Comparison of ENCODE assay signal across 8 cellular contexts in genomic region chr17:80008383-80008840, GRCh38. TPM values are rescaled to one million over a fixed set of nuclear protein-coding genes. Genes with fewer than 3 reads are reported as not detected.
DNase-seq lines count a peak whose midpoint lies in the region; ATAC-seq, FAIRE-seq and TF ChIP-seq lines count a peak whose summit lies in the region.

No MANE protein-coding gene starts in this region.

- CTCF ChIA-PET in endothelial cell of umbilical vein (lab: Charles Lee) = interaction anchor here (0.7 to 7.2 kb wide), 39 partner anchors 9 to 267 kb away, joined by 3 to 70 read pairs (median 5); partner anchors contain the start of genes CBX8 and GAA

- ATAC-seq in naive B cell (ENCODE audit: low read depth in 2 of 2) (peak; percentile 81 to 83), HG03139 (IDR thresholded peaks at IDR 0.05; ENCODE audit: unreplicated experiment) (no peak)
- peak; percentile 75 for ATAC-seq in stimulated activated memory B cell treated with anti-CD40 and anti-IgM and Interleukin-4, amounts not matched to agents 10 μg/mL and 1 μg/mL and 100 μg/mL, for 72 hours

- no TSS peak for BruUV-seq in endothelial cell of umbilical vein (replicated peaks; lab: Mats Ljungman, UMichigan)

- H3K36me3 ChIP-seq in OCI-LY1 (ENCODE audit: insufficient read depth, low read length) = no peaks in the 10 kb centered on the region
- peaks cover 2 to 29% of the 10 kb centered on the region in 2 experiments for H3K36me3 ChIP-seq in endothelial cell of umbilical vein (ENCODE audit: control insufficient read depth in 2 of 2, extremely low read depth in 1 of 2, insufficient read depth in 2 of 2, low read length in 2 of 2)

- dilution Hi-C loops in endothelial cell of umbilical vein (cut with MboI; ENCODE audit: extremely low pct_ligation_motif_present, low sequenced_read_pairs) = no loop called here

- H3K79me2 ChIP-seq in OCI-LY1 (ENCODE audit: insufficient read depth, low read length) = no peaks in the 10 kb centered on the region
- H3K79me2 ChIP-seq in endothelial cell of umbilical vein (ENCODE audit: control insufficient read depth, insufficient read depth, low read length) = no peaks in the 10 kb centered on the region

- no peak overlapping the region for H2AFZ ChIP-seq in OCI-LY1 (ENCODE audit: low read length)
- H2AFZ ChIP-seq in endothelial cell of umbilical vein (ENCODE audit: low read depth, low read length) = no peak overlapping the region

- H3K9ac ChIP-seq in OCI-LY1 (ENCODE audit: low read length) (no peak overlapping the region), endothelial cell of umbilical vein (replicated peaks; ENCODE audit: extremely low read depth, insufficient read depth, low read length) (no peak overlapping the region)

- H3K27me3 ChIP-seq in OCI-LY1 (ENCODE audit: insufficient read depth, low read length) (peaks cover 9% of the 10 kb centered on the region), endothelial cell of umbilical vein (ENCODE audit: control insufficient read depth in 2 of 2, insufficient read depth in 2 of 2, low read length in 2 of 2) (no peaks in the 10 kb centered on the region)

- H3K4me3 ChIP-seq in OCI-LY1 (ENCODE audit: low read depth, low read length, poor library complexity, severe bottlenecking) = no peak overlapping the region
- H3K4me3 ChIP-seq in endothelial cell of umbilical vein (replicated peaks in 1 of 3; ENCODE audit: insufficient read depth in 1 of 3, low read depth in 1 of 3, low read length in 3 of 3) = no peak overlapping the region

- intact Hi-C loops in endothelial cell of umbilical vein (cut with micrococcal nuclease) = loop anchor here (1.0 to 5.0 kb wide), 3 partner anchors 27 to 114 kb away; partner anchors contain the start of gene TBC1D16

- FAIRE-seq in endothelial cell of umbilical vein (lab: Jason Lieb, UNC) = peak; percentile 81

- POLR2A ChIA-PET in endothelial cell of umbilical vein (lab: Charles Lee) = no interaction called here

- H3K4me1 ChIP-seq in OCI-LY1 (ENCODE audit: insufficient read depth, low read length, severe bottlenecking) (no peaks in the 10 kb centered on the region), endothelial cell of umbilical vein (ENCODE audit: control insufficient read depth, extremely low read depth, insufficient read depth, low read length) (no peaks in the 10 kb centered on the region)

- peaks cover 0 to 6% (median 0%) of the 10 kb centered on the region in 3 donors for H3K27me3 Mint-ChIP-seq in naive B cell
- H3K27me3 Mint-ChIP-seq in stimulated activated memory B cell treated with anti-CD40 and anti-IgM and Interleukin-4, amounts not matched to agents 10 μg/mL and 1 μg/mL and 100 μg/mL, for 72 hours = no peaks in the 10 kb centered on the region

- no peaks in the 10 kb centered on the region for H4K20me1 ChIP-seq in OCI-LY1 (ENCODE audit: insufficient read depth, low read length)
- H4K20me1 ChIP-seq in endothelial cell of umbilical vein (replicated peaks; ENCODE audit: control insufficient read depth, extremely low read depth, insufficient read depth, low read length) = no peaks in the 10 kb centered on the region

- H3K27ac Mint-ChIP-seq in naive B cell = peak overlapping the region in 1 of 6 donors; percentile 3
- H3K27ac Mint-ChIP-seq in stimulated activated memory B cell treated with anti-CD40 and anti-IgM and Interleukin-4, amounts not matched to agents 10 μg/mL and 1 μg/mL and 100 μg/mL, for 72 hours = no peak overlapping the region

- H3K9me1 ChIP-seq in endothelial cell of umbilical vein (replicated peaks; ENCODE audit: control insufficient read depth, extremely low read depth, insufficient read depth, low read length) = no peaks in the 10 kb centered on the region

- H3K4me3 Mint-ChIP-seq in naive B cell = peak overlapping the region in 1 of 8 donors; percentile 41
- no peak overlapping the region for H3K4me3 Mint-ChIP-seq in stimulated activated memory B cell treated with anti-CD40 and anti-IgM and Interleukin-4, amounts not matched to agents 10 μg/mL and 1 μg/mL and 100 μg/mL, for 72 hours

- peak; percentile 90 for TF ChIP-seq CTCF in OCI-LY1 (IDR thresholded peaks at IDR 0.05; ENCODE audit: low read length)
- TF ChIP-seq CTCF in endothelial cell of umbilical vein (IDR thresholded peaks at IDR 0.05; ENCODE audit: extremely low read depth in 1 of 2, insufficient read depth in 1 of 2, low read depth in 1 of 2, low read length in 2 of 2) = peak; percentile 97 to 99

- no peak for TF ChIP-seq POLR2A in endothelial cell of umbilical vein (IDR thresholded peaks at IDR 0.05; ENCODE audit: low read depth, low read length)

- no peaks in the 10 kb centered on the region for H3K9me3 Mint-ChIP-seq in naive B cell
- no peaks in the 10 kb centered on the region for H3K9me3 Mint-ChIP-seq in stimulated activated memory B cell treated with anti-CD40 and anti-IgM and Interleukin-4, amounts not matched to agents 10 μg/mL and 1 μg/mL and 100 μg/mL, for 72 hours

- H3F3A ChIP-seq in OCI-LY1 (ENCODE audit: insufficient read depth, low read length) = no peaks in the 10 kb centered on the region

- H3K9me2 ChIP-seq in OCI-LY1 (ENCODE audit: low read depth, low read length) = no peaks in the 10 kb centered on the region

- no peak overlapping the region for H3K4me2 ChIP-seq in OCI-LY1 (ENCODE audit: low read length)
- no peak overlapping the region for H3K4me2 ChIP-seq in endothelial cell of umbilical vein (ENCODE audit: insufficient read depth, low read length)

- H3K4me1 Mint-ChIP-seq in naive B cell = peaks cover 8 to 13% (median 11%) of the 10 kb centered on the region in 3 donors
- H3K4me1 Mint-ChIP-seq in stimulated activated memory B cell treated with anti-CD40 and anti-IgM and Interleukin-4, amounts not matched to agents 10 μg/mL and 1 μg/mL and 100 μg/mL, for 72 hours = peaks cover 15% of the 10 kb centered on the region

- no peaks in the 10 kb centered on the region for H3K9me3 ChIP-seq in OCI-LY1 (ENCODE audit: low read length)
- H3K9me3 ChIP-seq in endothelial cell of umbilical vein (replicated peaks; ENCODE audit: control insufficient read depth, insufficient read depth, low read length) = no peaks in the 10 kb centered on the region

- H3K36me3 Mint-ChIP-seq in naive B cell = no peaks in the 10 kb centered on the region
- H3K36me3 Mint-ChIP-seq in stimulated activated memory B cell treated with anti-CD40 and anti-IgM and Interleukin-4, amounts not matched to agents 10 μg/mL and 1 μg/mL and 100 μg/mL, for 72 hours = no peaks in the 10 kb centered on the region

- DNase-seq in COLO668 (lab: John Stamatoyannopoulos, UW; ENCODE audit: unreplicated experiment) = peak; percentile 88
- peak; percentile 97 for DNase-seq in HuH-7 (ENCODE audit: low spot score)
- DNase-seq in activated CD8-positive, alpha-beta memory T cell treated with anti-CD3 and anti-CD28 coated beads, Interleukin-2, amount 50 U/mL, for 24 hours (ENCODE audit: extremely low read depth) = peak; percentile 49
- DNase-seq in endothelial cell of umbilical vein (ENCODE audit: low read depth, low spot score) = peak; percentile 54
- peak; percentile 64 for DNase-seq in naive B cell

- H3K27ac ChIP-seq in OCI-LY1 (ENCODE audit: low read depth, low read length, poor library complexity, severe bottlenecking) (no peak overlapping the region), endothelial cell of umbilical vein (ENCODE audit: insufficient read depth, low read depth, low read length) (no peak overlapping the region)

TF ChIP-seq in endothelial cell of umbilical vein, 7 proteins besides CTCF, POLR2A, EP300 and RAD21:
- no peak for TF ChIP-seq GATA2 (IDR thresholded peaks at IDR 0.05; ENCODE audit: insufficient read depth, insufficient read length, low read depth, low read length)
- no peak for TF ChIP-seq EZH2 (IDR thresholded peaks at IDR 0.05; ENCODE audit: borderline replicate concordance, low read depth, low read length, severe bottlenecking)
- peak; percentile 32 for TF ChIP-seq POLR2AphosphoS5 (IDR thresholded peaks at IDR 0.05; ENCODE audit: insufficient read depth, low read depth, low read length)
- TF ChIP-seq MYC (IDR thresholded peaks at IDR 0.05; ENCODE audit: low read depth, low read length) = no peak
- TF ChIP-seq JUN (IDR thresholded peaks at IDR 0.05; ENCODE audit: borderline replicate concordance, insufficient read depth, insufficient read length, low read depth) = no peak
- no peak for TF ChIP-seq MAX (IDR thresholded peaks at IDR 0.05; ENCODE audit: insufficient read depth, insufficient read length)
- TF ChIP-seq FOS (IDR thresholded peaks at IDR 0.05; ENCODE audit: borderline replicate concordance, insufficient read depth, low read length) = no peak

RNA-seq across cellular contexts. Expression of gene TBC1D16, which starts 27.3 kb away (rescaled TPM):
- total RNA-seq in endothelial cell of umbilical vein = 48.6 and 50.9 TPM in 2 replicates
- 11.8 and 12.9 TPM in 2 replicates for polyA plus RNA-seq in endothelial cell of umbilical vein
- 17.0 and 18.8 TPM in 2 replicates for polyA plus RNA-seq in endothelial cell of umbilical vein (2011; cell fraction: cytosol; rRNA removed)
- 27.8 and 33.2 TPM in 2 replicates for polyA plus RNA-seq in endothelial cell of umbilical vein (2011; cell fraction: nucleus; rRNA removed)
- 42.3 and 56.7 TPM in 2 replicates for polyA plus RNA-seq in endothelial cell of umbilical vein (2012)
- 39.8 and 45.3 TPM in 2 replicates for polyA minus RNA-seq in endothelial cell of umbilical vein
- polyA minus RNA-seq in endothelial cell of umbilical vein (2011; cell fraction: cytosol; rRNA and poly(A)+ RNA removed) = 3.7 TPM
- 20.3 and 27.9 TPM in 2 replicates for polyA minus RNA-seq in endothelial cell of umbilical vein (2011; cell fraction: nucleus; rRNA and poly(A)+ RNA removed)
- 1 to 10 TPM in 3 of 6 donors, under 1 TPM in 2, not detected in 1; 0.31 to 2.6 (median 1.4) TPM for polyA plus RNA-seq in naive B cell (ENCODE audit: low read depth in 6 of 6)

RNA-seq across cellular contexts. Expression of gene CCDC40, which starts 28.0 kb away (rescaled TPM):
- total RNA-seq in endothelial cell of umbilical vein = 4.1 and 5.5 TPM in 2 replicates
- polyA plus RNA-seq in endothelial cell of umbilical vein = 1.1 and 1.4 TPM in 2 replicates
- polyA plus RNA-seq in endothelial cell of umbilical vein (2011; cell fraction: cytosol; rRNA removed) = 1.0 and 1.2 TPM in 2 replicates
- polyA plus RNA-seq in endothelial cell of umbilical vein (2011; cell fraction: nucleus; rRNA removed) = 8.6 and 9.7 TPM in 2 replicates
- 2.0 and 2.3 TPM in 2 replicates for polyA plus RNA-seq in endothelial cell of umbilical vein (2012)
- polyA minus RNA-seq in endothelial cell of umbilical vein = 0.42 and 2.1 TPM in 2 replicates
- polyA minus RNA-seq in endothelial cell of umbilical vein (2011; cell fraction: cytosol; rRNA and poly(A)+ RNA removed) = 1.3 TPM
- polyA minus RNA-seq in endothelial cell of umbilical vein (2011; cell fraction: nucleus; rRNA and poly(A)+ RNA removed) = 2.7 and 4.1 TPM in 2 replicates
- polyA plus RNA-seq in naive B cell (ENCODE audit: low read depth in 6 of 6) = not detected
